In the genomic region with DNA sequence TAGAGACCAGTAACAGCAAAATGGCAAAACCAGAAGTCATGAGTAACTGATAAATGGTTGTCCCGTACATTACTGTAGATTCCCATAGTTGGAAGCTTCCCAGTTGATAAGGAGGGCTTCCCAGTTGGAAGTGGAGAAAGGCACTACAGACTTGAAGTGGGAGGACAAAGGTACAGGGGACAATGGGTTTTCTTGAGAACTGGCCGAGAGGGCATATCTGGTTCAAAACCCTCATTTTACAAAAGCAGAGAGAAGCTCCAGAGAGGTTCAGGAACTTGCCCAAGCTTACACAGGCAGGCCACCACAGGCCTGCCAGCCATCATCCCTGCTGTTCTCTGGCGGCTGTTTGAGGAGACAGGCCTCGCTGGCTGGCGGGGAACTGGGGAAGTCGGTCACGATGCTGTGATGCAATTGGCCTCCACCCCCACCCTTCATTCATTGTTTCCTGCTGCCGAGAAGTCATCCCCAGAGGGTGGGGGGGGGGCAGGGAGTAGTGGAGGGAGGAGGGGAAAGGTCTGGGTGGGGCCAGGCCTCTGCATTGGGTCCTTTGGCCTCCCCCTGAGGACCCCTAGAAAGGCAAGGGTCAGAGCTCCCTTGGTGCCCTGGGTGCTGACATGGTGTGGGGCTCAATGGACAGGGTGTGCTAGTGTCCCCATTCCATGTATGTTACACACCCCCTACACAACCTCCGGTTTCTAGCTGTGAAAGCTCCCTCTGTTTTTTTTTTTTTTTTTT, we compare ENCODE assay signal across 8 cellular contexts. TPM values are rescaled to one million over a fixed set of nuclear protein-coding genes. Genes with fewer than 3 reads are reported as not detected.
DNase-seq lines count a peak whose midpoint lies in the region; ATAC-seq, FAIRE-seq and TF ChIP-seq lines count a peak whose summit lies in the region.

No MANE protein-coding gene starts in this region.

- H2BK20ac ChIP-seq in H1 (ENCODE audit: low read length) = no peak overlapping the region

- H2BK12ac ChIP-seq in H1 (ENCODE audit: low read depth, low read length) = no peak overlapping the region

- ATAC-seq in activated CD8-positive, alpha-beta T cell treated with anti-CD3 and anti-CD28 coated beads, Interleukin-2, amount 10 ng/mL, durations not matched to agents 7 days and 5 days = peak; percentile 5
- no peak for ATAC-seq in stimulated activated naive CD8-positive, alpha-beta T cell treated with anti-CD3 and anti-CD28 coated beads, Interleukin-15, amount 100 ng/mL, for 72 hours
- no peak for ATAC-seq in HG03039 (IDR thresholded peaks at IDR 0.05; ENCODE audit: unreplicated experiment)

- no peak overlapping the region for H2AFZ ChIP-seq in Loucy (ENCODE audit: low read length)
- H2AFZ ChIP-seq in H1 (ENCODE audit: low read length) = no peak overlapping the region

- H2AK5ac ChIP-seq in H1 (ENCODE audit: low read depth, low read length) = no peak overlapping the region

- no peak overlapping the region for H2BK15ac ChIP-seq in H1 (ENCODE audit: low read length)

- H3K23me2 ChIP-seq in H1 (ENCODE audit: low read depth, low read length) = no peaks in the 10 kb centered on the region

- H3K36me3 ChIP-seq in Loucy (ENCODE audit: insufficient read depth, low read length) = no peaks in the 10 kb centered on the region; the same call in 1 of the 2 replicates
- H3K36me3 ChIP-seq in H1 (ENCODE audit: control insufficient read depth in 2 of 4, insufficient read depth in 4 of 4, low read length in 3 of 4) = no peaks in the 10 kb centered on the region

- H3K79me2 ChIP-seq in Loucy (ENCODE audit: insufficient read depth, low read length) (peaks cover 60% of the 10 kb centered on the region), H1 (ENCODE audit: control insufficient read depth in 1 of 2, insufficient read depth in 2 of 2, low read length in 2 of 2) (peaks cover 3 to 24% of the 10 kb centered on the region in 2 experiments; a peak in 3 of 4 replicates)

- peak overlapping the region; percentile 99 for H3K27ac Mint-ChIP-seq in activated CD8-positive, alpha-beta T cell treated with anti-CD3 and anti-CD28 coated beads, Interleukin-2, amount 10 ng/mL, durations not matched to agents 7 days and 5 days
- peak overlapping the region; percentile 99 to 100 for H3K27ac Mint-ChIP-seq in stimulated activated naive CD8-positive, alpha-beta T cell treated with anti-CD3 and anti-CD28 coated beads, Interleukin-15, amount 100 ng/mL, for 72 hours

- TF ChIP-seq CTCF in Loucy (conservative IDR thresholded peaks at IDR 0.05; ENCODE audit: low read length) (no peak), H1 (IDR thresholded peaks at IDR 0.05; ENCODE audit: control extremely low read depth in 1 of 3, insufficient read depth in 1 of 3, low read depth in 1 of 3, low read length in 3 of 3) (no peak)

- H3F3A ChIP-seq in Loucy (ENCODE audit: low read depth) = peaks cover 6% of the 10 kb centered on the region

- CTCF ChIA-PET in activated CD8-positive, alpha-beta T cell treated with anti-CD3 and anti-CD28 coated beads, Interleukin-2, amount 10 ng/mL, durations not matched to agents 7 days and 5 days (lab: Charles Lee) = interaction anchor here (1.0 to 10.9 kb wide), 8 partner anchors 11 to 148 kb away, joined by 3 to 112 read pairs (median 8); no protein-coding TSS in a partner anchor
- CTCF ChIA-PET in H1 (lab: Charles Lee; ENCODE audit: partially characterized antibody) = interaction anchor here (0.6 to 6.2 kb wide), 8 partner anchors 10 to 162 kb away, joined by 3 to 63 read pairs (median 4); no protein-coding TSS in a partner anchor

- H3K27me3 ChIP-seq in Loucy (ENCODE audit: insufficient read depth, low read length, poor library complexity, severe bottlenecking) (no peaks in the 10 kb centered on the region), H1 (replicated peaks in 1 of 4; ENCODE audit: control insufficient read depth in 3 of 4, extremely low read depth in 1 of 4, insufficient read depth in 3 of 4, low read length in 3 of 4) (no peaks in the 10 kb centered on the region)

- no peaks in the 10 kb centered on the region for H3K9me2 ChIP-seq in Loucy (replicated peaks; ENCODE audit: low read depth, low read length)

- H3K9ac ChIP-seq in Loucy (ENCODE audit: low read depth, low read length, poor library complexity, severe bottlenecking) = peak overlapping the region; percentile 85
- H3K9ac ChIP-seq in H1 (replicated peaks in 1 of 4; ENCODE audit: extremely low read depth in 1 of 4, low read depth in 3 of 4, low read length in 3 of 4) = no peak overlapping the region; a peak in 1 of 7 replicates

- 74% methylated on average over 8 of the region's 9 CpGs; no CpG with 5 or more reads in 1 of the 2 experiments for WGBS in H1 (ENCODE audit: extremely low coverage in 1 of 2, insufficient coverage in 1 of 2, insufficient read length in 1 of 2, insufficient replicate concordance in 2 of 2, low coverage in 1 of 2, low lambda C conversion rate in 2 of 2, missing lambda C conversion rate in 1 of 2), 2 experiments

- no peak overlapping the region for H2BK120ac ChIP-seq in H1 (replicated peaks; ENCODE audit: low read depth, low read length)

- H2BK5ac ChIP-seq in H1 (ENCODE audit: low read depth, low read length) = peak overlapping the region; percentile 44; the same call in 1 of the 2 replicates

- peak overlapping the region; percentile 95 for H3K4me3 Mint-ChIP-seq in activated CD8-positive, alpha-beta T cell treated with anti-CD3 and anti-CD28 coated beads, Interleukin-2, amount 10 ng/mL, durations not matched to agents 7 days and 5 days
- peak overlapping the region; percentile 93 for H3K4me3 Mint-ChIP-seq in stimulated activated naive CD8-positive, alpha-beta T cell treated with anti-CD3 and anti-CD28 coated beads, Interleukin-15, amount 100 ng/mL, for 72 hours

- H3K18ac ChIP-seq in H1 (ENCODE audit: extremely low read depth, low read length) = no peak overlapping the region; the same call in 1 of the 2 replicates

- no peaks in the 10 kb centered on the region for H3K9me3 Mint-ChIP-seq in activated CD8-positive, alpha-beta T cell treated with anti-CD3 and anti-CD28 coated beads, Interleukin-2, amount 10 ng/mL, durations not matched to agents 7 days and 5 days (ENCODE audit: insufficient read depth)
- no peaks in the 10 kb centered on the region for H3K9me3 Mint-ChIP-seq in stimulated activated naive CD8-positive, alpha-beta T cell treated with anti-CD3 and anti-CD28 coated beads, Interleukin-15, amount 100 ng/mL, for 72 hours

- H3K79me1 ChIP-seq in H1 (ENCODE audit: low read depth, low read length) = peaks cover 2% of the 10 kb centered on the region; the same call in 1 of the 2 replicates

- H3K36me3 Mint-ChIP-seq in activated CD8-positive, alpha-beta T cell treated with anti-CD3 and anti-CD28 coated beads, Interleukin-2, amount 10 ng/mL, durations not matched to agents 7 days and 5 days (ENCODE audit: low read depth) = peaks cover 55% of the 10 kb centered on the region

- no peak for TF ChIP-seq EP300 in H1 (IDR thresholded peaks at IDR 0.05; ENCODE audit: borderline replicate concordance in 1 of 2, low read depth in 2 of 2, low read length in 2 of 2)

- no peaks in the 10 kb centered on the region for H3K27me3 Mint-ChIP-seq in activated CD8-positive, alpha-beta T cell treated with anti-CD3 and anti-CD28 coated beads, Interleukin-2, amount 10 ng/mL, durations not matched to agents 7 days and 5 days (ENCODE audit: low read depth)
- H3K27me3 Mint-ChIP-seq in stimulated activated naive CD8-positive, alpha-beta T cell treated with anti-CD3 and anti-CD28 coated beads, Interleukin-15, amount 100 ng/mL, for 72 hours = no peaks in the 10 kb centered on the region

- no peak for TF ChIP-seq RAD21 in H1 (IDR thresholded peaks at IDR 0.05 in 1 of 2, conservative IDR thresholded peaks at IDR 0.05 in 1 of 2; ENCODE audit: low read depth in 2 of 2, low read length in 2 of 2)

- no peak overlapping the region for H3K23ac ChIP-seq in H1 (ENCODE audit: insufficient read length)

- H4K8ac ChIP-seq in H1 (ENCODE audit: extremely low read depth, insufficient read depth, low read length) = peak overlapping the region; percentile 9; the same call in 1 of the 2 replicates

- H3K27ac ChIP-seq in H1 (ENCODE audit: low read depth, low read length) = no peak overlapping the region; the same call in 1 of the 2 replicates

- no peak for FAIRE-seq in H1 (lab: Jason Lieb, UNC)

- no peak overlapping the region for H4K91ac ChIP-seq in H1 (replicated peaks; ENCODE audit: insufficient read length, low read length)

- TF ChIP-seq POLR2A in H1 (IDR thresholded peaks at IDR 0.05; ENCODE audit: control extremely low read depth in 1 of 2, low read depth in 2 of 2, low read length in 2 of 2) = no peak

- H3K56ac ChIP-seq in H1 (replicated peaks; ENCODE audit: insufficient read length, low read depth, low read length) = no peak overlapping the region

- H3K4me1 Mint-ChIP-seq in activated CD8-positive, alpha-beta T cell treated with anti-CD3 and anti-CD28 coated beads, Interleukin-2, amount 10 ng/mL, durations not matched to agents 7 days and 5 days (ENCODE audit: low read depth) = peaks cover 55% of the 10 kb centered on the region
- peaks cover 69% of the 10 kb centered on the region for H3K4me1 Mint-ChIP-seq in stimulated activated naive CD8-positive, alpha-beta T cell treated with anti-CD3 and anti-CD28 coated beads, Interleukin-15, amount 100 ng/mL, for 72 hours

- POLR2A ChIA-PET in activated CD8-positive, alpha-beta T cell treated with anti-CD3 and anti-CD28 coated beads, Interleukin-2, amount 10 ng/mL, durations not matched to agents 7 days and 5 days (lab: Charles Lee) = interaction anchor here (0.6 to 16.8 kb wide), 21 partner anchors 9 to 492 kb away, joined by 3 to 807 read pairs (median 5); partner anchors contain the start of genes EXOC7, FOXJ1, PRPSAP1 and RNF157
- POLR2A ChIA-PET in H1 (lab: Charles Lee; ENCODE audit: partially characterized antibody) = interaction anchor here (0.5 to 1.9 kb wide), 11 partner anchors 9 to 397 kb away, joined by 3 to 10 read pairs (median 4); partner anchors contain the start of gene RNF157

- no peak overlapping the region for H3K14ac ChIP-seq in H1 (ENCODE audit: insufficient read length)

- no peak overlapping the region for H3K4ac ChIP-seq in H1 (replicated peaks; ENCODE audit: insufficient read length, low read depth, low read length)

- peak; percentile 93 for DNase-seq in CD1c-positive myeloid dendritic cell (ENCODE audit: extremely low spot score)
- peak; percentile 89 for DNase-seq in activated CD8-positive, alpha-beta T cell treated with anti-CD3 and anti-CD28 coated beads, Interleukin-2, amount 10 ng/mL, durations not matched to agents 7 days and 5 days
- DNase-seq in H1 (ENCODE audit: low read depth in 1 of 2, low spot score in 2 of 2) = no peak
- peak; percentile 81 for DNase-seq in mucosa of gallbladder (ENCODE audit: low spot score)
- peak; percentile 76 to 84 for DNase-seq in stimulated activated naive CD8-positive, alpha-beta T cell treated with anti-CD3 and anti-CD28 coated beads, Interleukin-15, amount 100 ng/mL, for 72 hours
- DNase-seq in RPMI8226 = no peak

- peak overlapping the region; percentile 84 for H3K4me2 ChIP-seq in Loucy (ENCODE audit: low read depth, low read length, poor library complexity, severe bottlenecking)
- peak overlapping the region in 1 of 2 experiments; percentile 25; a peak in 1 of 4 replicates for H3K4me2 ChIP-seq in H1 (ENCODE audit: insufficient read depth in 1 of 2, low read depth in 2 of 2, low read length in 2 of 2)

- H4K20me1 ChIP-seq in Loucy (ENCODE audit: insufficient read depth, low read length, poor library complexity, severe bottlenecking) = peaks cover 37% of the 10 kb centered on the region
- H4K20me1 ChIP-seq in H1 (replicated peaks in 1 of 2; ENCODE audit: control insufficient read depth in 1 of 2, insufficient read depth in 2 of 2, low read length in 2 of 2) = no peaks in the 10 kb centered on the region

- H3K4me3 ChIP-seq in Loucy (ENCODE audit: low read length, poor library complexity, severe bottlenecking) = peak overlapping the region; percentile 81
- no peak overlapping the region for H3K4me3 ChIP-seq in H1 (ENCODE audit: extremely low read depth in 1 of 4, insufficient read depth in 2 of 4, low read depth in 3 of 4, low read length in 4 of 4)

- H3K4me1 ChIP-seq in Loucy (ENCODE audit: insufficient read depth, low read length, poor library complexity, severe bottlenecking) (peaks cover 47% of the 10 kb centered on the region), H1 (replicated peaks in 1 of 4; ENCODE audit: control insufficient read depth in 3 of 4, insufficient read depth in 4 of 4, low read length in 3 of 4) (peaks cover 5 to 27% (median 19%) of the 10 kb centered on the region in 4 experiments)

- no peak overlapping the region for H4K5ac ChIP-seq in H1 (ENCODE audit: insufficient read length, low read depth, low read length)

- H3K9me3 ChIP-seq in Loucy (ENCODE audit: insufficient read depth, low read depth, low read length) = no peaks in the 10 kb centered on the region
- H3K9me3 ChIP-seq in H1 (ENCODE audit: insufficient read depth in 2 of 2, low read depth in 1 of 2, low read length in 1 of 2) = no peaks in the 10 kb centered on the region

RNA-seq across cellular contexts. Expression of gene UBALD2, which starts 3.0 kb away (rescaled TPM):
- total RNA-seq in activated CD8-positive, alpha-beta T cell treated with anti-CD3 and anti-CD28 coated beads, Interleukin-2, amount 10 ng/mL, durations not matched to agents 7 days and 5 days = 100 to 1,000 TPM; 318 to 359 TPM
- total RNA-seq in H1 (2021; fragmentation: NEBNext Ultra II Directional; extraction: Animal tissue kit (Norgen Biotek cat#: 25700)) = 22.6 and 25.6 TPM in 2 replicates
- 17.8 and 26.8 TPM in 2 replicates for polyA plus RNA-seq in H1 (2011; rRNA removed)
- polyA plus RNA-seq in H1 (2011; cell fraction: cytosol; rRNA removed) = 11.6 TPM
- polyA plus RNA-seq in H1 (2011; cell fraction: nucleus; rRNA removed) = 20.6 TPM
- 6.2 to 22.1 TPM (median 14.0 TPM) in 4 replicates for polyA plus RNA-seq in H1 (2012, experiment 1 of 2)
- 27.4 TPM for polyA plus RNA-seq in H1 (2012, experiment 2 of 2)
- polyA plus RNA-seq in H1 (2013, experiment 1 of 2) = 22.2 TPM
- 20.6 TPM for polyA plus RNA-seq in H1 (2013, experiment 2 of 2)
- 4.8 and 7.9 TPM in 2 replicates for polyA minus RNA-seq in H1 (2011; rRNA and poly(A)+ RNA removed)
- 26.6 TPM for polyA minus RNA-seq in H1 (2011; cell fraction: cytosol; rRNA and poly(A)+ RNA removed)
- 13.2 TPM for polyA minus RNA-seq in H1 (2011; cell fraction: nucleus; rRNA and poly(A)+ RNA removed)
- 109 TPM for total RNA-seq in mucosa of gallbladder

RNA-seq across cellular contexts. Expression of gene RNF157, which starts 27.9 kb away (rescaled TPM):
- total RNA-seq in activated CD8-positive, alpha-beta T cell treated with anti-CD3 and anti-CD28 coated beads, Interleukin-2, amount 10 ng/mL, durations not matched to agents 7 days and 5 days = 100 to 1,000 TPM; 150 to 165 TPM
- 13.4 and 14.9 TPM in 2 replicates for total RNA-seq in H1 (2021; fragmentation: NEBNext Ultra II Directional; extraction: Animal tissue kit (Norgen Biotek cat#: 25700))
- 16.7 and 20.2 TPM in 2 replicates for polyA plus RNA-seq in H1 (2011; rRNA removed)
- 15.2 TPM for polyA plus RNA-seq in H1 (2011; cell fraction: cytosol; rRNA removed)
- polyA plus RNA-seq in H1 (2011; cell fraction: nucleus; rRNA removed) = 17.4 TPM
- polyA plus RNA-seq in H1 (2012, experiment 1 of 2) = 13.0 to 30.8 TPM (median 18.2 TPM) in 4 replicates
- 10.9 TPM for polyA plus RNA-seq in H1 (2012, experiment 2 of 2)
- polyA plus RNA-seq in H1 (2013, experiment 1 of 2) = 9.3 TPM
- 9.7 TPM for polyA plus RNA-seq in H1 (2013, experiment 2 of 2)
- polyA minus RNA-seq in H1 (2011; rRNA and poly(A)+ RNA removed) = 27.8 and 31.8 TPM in 2 replicates
- 16.3 TPM for polyA minus RNA-seq in H1 (2011; cell fraction: cytosol; rRNA and poly(A)+ RNA removed)
- polyA minus RNA-seq in H1 (2011; cell fraction: nucleus; rRNA and poly(A)+ RNA removed) = 15.9 TPM
- 3.3 TPM for total RNA-seq in mucosa of gallbladder

RNA-seq across cellular contexts. Expression of gene QRICH2, which starts 39.9 kb away (rescaled TPM):
- 1 to 10 TPM; 3.7 to 4.8 TPM for total RNA-seq in activated CD8-positive, alpha-beta T cell treated with anti-CD3 and anti-CD28 coated beads, Interleukin-2, amount 10 ng/mL, durations not matched to agents 7 days and 5 days
- total RNA-seq in H1 (2021; fragmentation: NEBNext Ultra II Directional; extraction: Animal tissue kit (Norgen Biotek cat#: 25700)) = 2.8 and 3.2 TPM in 2 replicates
- 3.8 and 4.9 TPM in 2 replicates for polyA plus RNA-seq in H1 (2011; rRNA removed)
- 4.8 TPM for polyA plus RNA-seq in H1 (2011; cell fraction: cytosol; rRNA removed)
- polyA plus RNA-seq in H1 (2011; cell fraction: nucleus; rRNA removed) = 18.4 TPM
- 2.8 to 4.6 TPM (median 3.9 TPM) in 4 replicates for polyA plus RNA-seq in H1 (2012, experiment 1 of 2)
- 0.89 TPM for polyA plus RNA-seq in H1 (2012, experiment 2 of 2)
- polyA plus RNA-seq in H1 (2013, experiment 1 of 2) = 1.4 TPM
- 1.0 TPM for polyA plus RNA-seq in H1 (2013, experiment 2 of 2)
- 10.8 and 11.1 TPM in 2 replicates for polyA minus RNA-seq in H1 (2011; rRNA and poly(A)+ RNA removed)
- polyA minus RNA-seq in H1 (2011; cell fraction: cytosol; rRNA and poly(A)+ RNA removed) = 2.0 TPM
- polyA minus RNA-seq in H1 (2011; cell fraction: nucleus; rRNA and poly(A)+ RNA removed) = 5.4 TPM
- total RNA-seq in mucosa of gallbladder = 3.8 TPM

Comparison
In these comparisons a context has a peak if more than half of its experiments do, and no peak if none do; other contexts are left out.
1. DNase-seq: peak in CD1c-positive myeloid dendritic cell (single experiment), activated CD8-positive, alpha-beta T cell treated with anti-CD3 and anti-CD28 coated beads, Interleukin-2, amount 10 ng/mL, durations not matched to agents 7 days and 5 days (single experiment), mucosa of gallbladder (single experiment) and stimulated activated naive CD8-positive, alpha-beta T cell treated with anti-CD3 and anti-CD28 coated beads, Interleukin-15, amount 100 ng/mL, for 72 hours (2 of 2); none in H1 (0 of 2) and RPMI8226 (single experiment).